1 cellular context compared by ENCODE assay signal in the genomic region with DNA sequence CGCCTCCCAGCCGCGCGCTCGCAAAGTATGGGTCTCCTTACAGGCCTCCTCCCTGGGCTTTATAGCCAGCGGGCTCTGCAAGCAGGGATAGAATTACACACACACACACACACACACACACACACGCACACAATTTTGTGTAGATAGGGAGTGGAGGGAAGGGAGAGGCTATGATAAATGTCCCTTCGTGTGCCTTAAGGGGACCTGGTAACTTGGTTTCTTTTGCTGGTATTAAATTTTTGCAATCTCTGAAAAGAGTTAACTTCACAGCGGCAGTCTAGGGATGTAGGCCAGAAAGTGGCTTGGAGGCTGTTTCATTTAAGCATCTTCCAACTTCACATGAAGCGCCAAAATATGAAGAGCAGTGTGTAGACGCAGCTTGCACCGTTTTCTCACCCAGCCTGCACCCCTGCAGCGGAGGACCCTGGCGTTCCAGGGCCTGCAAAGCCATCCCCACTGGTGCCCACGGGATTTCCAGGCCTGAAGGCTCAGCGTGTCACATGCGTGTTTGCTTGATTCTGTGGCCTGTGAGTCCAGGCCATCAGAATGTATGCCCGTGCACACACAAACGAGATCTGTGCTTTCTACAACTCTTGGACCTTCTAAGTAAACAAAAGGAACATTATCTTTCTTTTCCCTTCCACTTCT.
TF ChIP-seq lines count a peak whose summit lies in the region.

No MANE protein-coding gene starts in this region.

TF ChIP-seq in HEK293, 187 proteins besides CTCF, POLR2A, EP300 and RAD21 (continued from another document and continues in another):
- TF ChIP-seq, protein P1, sequence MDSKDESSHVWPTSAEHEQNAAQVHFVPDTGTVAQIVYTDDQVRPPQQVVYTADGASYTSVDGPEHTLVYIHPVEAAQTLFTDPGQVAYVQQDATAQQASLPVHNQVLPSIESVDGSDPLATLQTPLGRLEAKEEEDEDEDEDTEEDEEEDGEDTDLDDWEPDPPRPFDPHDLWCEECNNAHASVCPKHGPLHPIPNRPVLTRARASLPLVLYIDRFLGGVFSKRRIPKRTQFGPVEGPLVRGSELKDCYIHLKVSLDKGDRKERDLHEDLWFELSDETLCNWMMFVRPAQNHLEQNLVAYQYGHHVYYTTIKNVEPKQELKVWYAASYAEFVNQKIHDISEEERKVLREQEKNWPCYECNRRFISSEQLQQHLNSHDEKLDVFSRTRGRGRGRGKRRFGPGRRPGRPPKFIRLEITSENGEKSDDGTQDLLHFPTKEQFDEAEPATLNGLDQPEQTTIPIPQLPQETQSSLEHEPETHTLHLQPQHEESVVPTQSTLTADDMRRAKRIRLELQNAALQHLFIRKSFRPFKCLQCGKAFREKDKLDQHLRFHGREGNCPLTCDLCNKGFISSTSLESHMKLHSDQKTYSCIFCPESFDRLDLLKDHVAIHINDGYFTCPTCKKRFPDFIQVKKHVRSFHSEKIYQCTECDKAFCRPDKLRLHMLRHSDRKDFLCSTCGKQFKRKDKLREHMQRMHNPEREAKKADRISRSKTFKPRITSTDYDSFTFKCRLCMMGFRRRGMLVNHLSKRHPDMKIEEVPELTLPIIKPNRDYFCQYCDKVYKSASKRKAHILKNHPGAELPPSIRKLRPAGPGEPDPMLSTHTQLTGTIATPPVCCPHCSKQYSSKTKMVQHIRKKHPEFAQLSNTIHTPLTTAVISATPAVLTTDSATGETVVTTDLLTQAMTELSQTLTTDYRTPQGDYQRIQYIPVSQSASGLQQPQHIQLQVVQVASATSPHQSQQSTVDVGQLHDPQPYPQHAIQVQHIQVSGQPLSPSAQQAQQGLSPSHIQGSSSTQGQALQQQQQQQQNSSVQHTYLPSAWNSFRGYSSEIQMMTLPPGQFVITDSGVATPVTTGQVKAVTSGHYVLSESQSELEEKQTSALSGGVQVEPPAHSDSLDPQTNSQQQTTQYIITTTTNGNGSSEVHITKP (tag by site-specific recombination; IDR thresholded peaks at IDR 0.05) = peak; percentile 57; the same call in 1 of the 2 replicates
- TF ChIP-seq, protein P2, sequence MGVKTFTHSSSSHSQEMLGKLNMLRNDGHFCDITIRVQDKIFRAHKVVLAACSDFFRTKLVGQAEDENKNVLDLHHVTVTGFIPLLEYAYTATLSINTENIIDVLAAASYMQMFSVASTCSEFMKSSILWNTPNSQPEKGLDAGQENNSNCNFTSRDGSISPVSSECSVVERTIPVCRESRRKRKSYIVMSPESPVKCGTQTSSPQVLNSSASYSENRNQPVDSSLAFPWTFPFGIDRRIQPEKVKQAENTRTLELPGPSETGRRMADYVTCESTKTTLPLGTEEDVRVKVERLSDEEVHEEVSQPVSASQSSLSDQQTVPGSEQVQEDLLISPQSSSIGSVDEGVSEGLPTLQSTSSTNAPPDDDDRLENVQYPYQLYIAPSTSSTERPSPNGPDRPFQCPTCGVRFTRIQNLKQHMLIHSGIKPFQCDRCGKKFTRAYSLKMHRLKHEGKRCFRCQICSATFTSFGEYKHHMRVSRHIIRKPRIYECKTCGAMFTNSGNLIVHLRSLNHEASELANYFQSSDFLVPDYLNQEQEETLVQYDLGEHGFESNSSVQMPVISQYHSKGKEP (tag by site-specific recombination; IDR thresholded peaks at IDR 0.05) = no peak
- TF ChIP-seq ZNF366 (tag by site-specific recombination; conservative IDR thresholded peaks at IDR 0.05) (0 out of 2 replicates have a peak, but pooled peaks have one; percentile 12), HOXD13 (CRISPR knock-in tag; IDR thresholded peaks at IDR 0.05; ENCODE audit: borderline replicate concordance) (0 out of 2 replicates have a peak, but pooled peaks have one; percentile 42), ZNF157 (tag by site-specific recombination; IDR thresholded peaks at IDR 0.05) (no peak), WT1 (tag by site-specific recombination; IDR thresholded peaks at IDR 0.05) (peak; percentile 72; the same call in 1 of the 2 replicates), KLF7 (tag by site-specific recombination; IDR thresholded peaks at IDR 0.05; ENCODE audit: borderline replicate concordance) (peak; percentile 67; the same call in 1 of the 2 replicates), ZNF501 (tag by site-specific recombination; IDR thresholded peaks at IDR 0.05) (peak; percentile 60; the same call in 1 of the 2 replicates), ZBTB8A (tag by site-specific recombination; IDR thresholded peaks at IDR 0.05) (peak; percentile 17; the same call in 1 of the 2 replicates), ZNF843 (tag by site-specific recombination; IDR thresholded peaks at IDR 0.05) (peak; percentile 58; the same call in 1 of the 2 replicates), KLF1 (tag by site-specific recombination; IDR thresholded peaks at IDR 0.05) (peak; percentile 75), GLIS2 (tag by site-specific recombination; IDR thresholded peaks at IDR 0.05) (no peak), GFI1B (tag by site-specific recombination; IDR thresholded peaks at IDR 0.05) (no peak), ZNF416 (tag by site-specific recombination; IDR thresholded peaks at IDR 0.05) (no peak), ZEB2 (tag by site-specific recombination; IDR thresholded peaks at IDR 0.05) (peak; percentile 35; the same call in 1 of the 2 replicates), ZNF658 (tag by site-specific recombination; IDR thresholded peaks at IDR 0.05) (no peak), ZNF24 (tag by site-specific recombination; IDR thresholded peaks at IDR 0.05) (no peak), ZIC2 (tag by site-specific recombination; IDR thresholded peaks at IDR 0.05) (peak; percentile 52; the same call in 1 of the 2 replicates), ZXDB (tag by site-specific recombination; IDR thresholded peaks at IDR 0.05) (peak; percentile 66), ZNF324 (tag by site-specific recombination; IDR thresholded peaks at IDR 0.05) (peak; percentile 70; the same call in 1 of the 2 replicates), ZNF335 (tag by site-specific recombination; conservative IDR thresholded peaks at IDR 0.05) (peak; percentile 4; the same call in 1 of the 2 replicates), ZBTB48 (tag by site-specific recombination; IDR thresholded peaks at IDR 0.05) (peak; percentile 70), GLIS1 (tag by site-specific recombination; IDR thresholded peaks at IDR 0.05) (peak; percentile 37; the same call in 1 of the 2 replicates), SP3 (tag by site-specific recombination; IDR thresholded peaks at IDR 0.05) (peak; percentile 56), ZNF239 (tag by site-specific recombination; IDR thresholded peaks at IDR 0.05) (no peak), PATZ1 (tag by site-specific recombination; IDR thresholded peaks at IDR 0.05) (peak; percentile 40; the same call in 1 of the 2 replicates), ZNF394 (tag by site-specific recombination; IDR thresholded peaks at IDR 0.05; ENCODE audit: borderline replicate concordance) (peak; percentile 24; the same call in 1 of the 2 replicates), ZSCAN16 (tag by site-specific recombination; IDR thresholded peaks at IDR 0.05) (peak; percentile 79), KLF9 (tag by site-specific recombination; IDR thresholded peaks at IDR 0.05; ENCODE audit: low read depth) (peak; percentile 21; the same call in 1 of the 2 replicates), ZNF133 (tag by site-specific recombination; IDR thresholded peaks at IDR 0.05) (0 out of 2 replicates have a peak, but pooled peaks have one; percentile 15), SP7 (tag by site-specific recombination; IDR thresholded peaks at IDR 0.05) (peak; percentile 90), KLF8 (tag by site-specific recombination; IDR thresholded peaks at IDR 0.05) (peak; percentile 66; the same call in 1 of the 2 replicates), ZNF629 (tag by site-specific recombination; IDR thresholded peaks at IDR 0.05) (0 out of 2 replicates have a peak, but pooled peaks have one; percentile 25), ZNF692 (tag by site-specific recombination; IDR thresholded peaks at IDR 0.05) (peak; percentile 59; the same call in 1 of the 2 replicates), ZFP69B (tag by site-specific recombination; IDR thresholded peaks at IDR 0.05) (peak; percentile 47; the same call in 1 of the 2 replicates), ZNF549 (tag by site-specific recombination; IDR thresholded peaks at IDR 0.05) (no peak)
- TF ChIP-seq, protein P3, sequence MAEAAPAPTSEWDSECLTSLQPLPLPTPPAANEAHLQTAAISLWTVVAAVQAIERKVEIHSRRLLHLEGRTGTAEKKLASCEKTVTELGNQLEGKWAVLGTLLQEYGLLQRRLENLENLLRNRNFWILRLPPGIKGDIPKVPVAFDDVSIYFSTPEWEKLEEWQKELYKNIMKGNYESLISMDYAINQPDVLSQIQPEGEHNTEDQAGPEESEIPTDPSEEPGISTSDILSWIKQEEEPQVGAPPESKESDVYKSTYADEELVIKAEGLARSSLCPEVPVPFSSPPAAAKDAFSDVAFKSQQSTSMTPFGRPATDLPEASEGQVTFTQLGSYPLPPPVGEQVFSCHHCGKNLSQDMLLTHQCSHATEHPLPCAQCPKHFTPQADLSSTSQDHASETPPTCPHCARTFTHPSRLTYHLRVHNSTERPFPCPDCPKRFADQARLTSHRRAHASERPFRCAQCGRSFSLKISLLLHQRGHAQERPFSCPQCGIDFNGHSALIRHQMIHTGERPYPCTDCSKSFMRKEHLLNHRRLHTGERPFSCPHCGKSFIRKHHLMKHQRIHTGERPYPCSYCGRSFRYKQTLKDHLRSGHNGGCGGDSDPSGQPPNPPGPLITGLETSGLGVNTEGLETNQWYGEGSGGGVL (tag by site-specific recombination; IDR thresholded peaks at IDR 0.05) = peak; percentile 83
- TF ChIP-seq, protein P4, sequence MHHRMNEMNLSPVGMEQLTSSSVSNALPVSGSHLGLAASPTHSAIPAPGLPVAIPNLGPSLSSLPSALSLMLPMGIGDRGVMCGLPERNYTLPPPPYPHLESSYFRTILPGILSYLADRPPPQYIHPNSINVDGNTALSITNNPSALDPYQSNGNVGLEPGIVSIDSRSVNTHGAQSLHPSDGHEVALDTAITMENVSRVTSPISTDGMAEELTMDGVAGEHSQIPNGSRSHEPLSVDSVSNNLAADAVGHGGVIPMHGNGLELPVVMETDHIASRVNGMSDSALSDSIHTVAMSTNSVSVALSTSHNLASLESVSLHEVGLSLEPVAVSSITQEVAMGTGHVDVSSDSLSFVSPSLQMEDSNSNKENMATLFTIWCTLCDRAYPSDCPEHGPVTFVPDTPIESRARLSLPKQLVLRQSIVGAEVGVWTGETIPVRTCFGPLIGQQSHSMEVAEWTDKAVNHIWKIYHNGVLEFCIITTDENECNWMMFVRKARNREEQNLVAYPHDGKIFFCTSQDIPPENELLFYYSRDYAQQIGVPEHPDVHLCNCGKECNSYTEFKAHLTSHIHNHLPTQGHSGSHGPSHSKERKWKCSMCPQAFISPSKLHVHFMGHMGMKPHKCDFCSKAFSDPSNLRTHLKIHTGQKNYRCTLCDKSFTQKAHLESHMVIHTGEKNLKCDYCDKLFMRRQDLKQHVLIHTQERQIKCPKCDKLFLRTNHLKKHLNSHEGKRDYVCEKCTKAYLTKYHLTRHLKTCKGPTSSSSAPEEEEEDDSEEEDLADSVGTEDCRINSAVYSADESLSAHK (tag by site-specific recombination; IDR thresholded peaks at IDR 0.05) = peak; percentile 55
- TF ChIP-seq, protein P5, sequence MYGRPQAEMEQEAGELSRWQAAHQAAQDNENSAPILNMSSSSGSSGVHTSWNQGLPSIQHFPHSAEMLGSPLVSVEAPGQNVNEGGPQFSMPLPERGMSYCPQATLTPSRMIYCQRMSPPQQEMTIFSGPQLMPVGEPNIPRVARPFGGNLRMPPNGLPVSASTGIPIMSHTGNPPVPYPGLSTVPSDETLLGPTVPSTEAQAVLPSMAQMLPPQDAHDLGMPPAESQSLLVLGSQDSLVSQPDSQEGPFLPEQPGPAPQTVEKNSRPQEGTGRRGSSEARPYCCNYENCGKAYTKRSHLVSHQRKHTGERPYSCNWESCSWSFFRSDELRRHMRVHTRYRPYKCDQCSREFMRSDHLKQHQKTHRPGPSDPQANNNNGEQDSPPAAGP (tag by site-specific recombination; IDR thresholded peaks at IDR 0.05) = peak; percentile 77
- TF ChIP-seq, protein P6, sequence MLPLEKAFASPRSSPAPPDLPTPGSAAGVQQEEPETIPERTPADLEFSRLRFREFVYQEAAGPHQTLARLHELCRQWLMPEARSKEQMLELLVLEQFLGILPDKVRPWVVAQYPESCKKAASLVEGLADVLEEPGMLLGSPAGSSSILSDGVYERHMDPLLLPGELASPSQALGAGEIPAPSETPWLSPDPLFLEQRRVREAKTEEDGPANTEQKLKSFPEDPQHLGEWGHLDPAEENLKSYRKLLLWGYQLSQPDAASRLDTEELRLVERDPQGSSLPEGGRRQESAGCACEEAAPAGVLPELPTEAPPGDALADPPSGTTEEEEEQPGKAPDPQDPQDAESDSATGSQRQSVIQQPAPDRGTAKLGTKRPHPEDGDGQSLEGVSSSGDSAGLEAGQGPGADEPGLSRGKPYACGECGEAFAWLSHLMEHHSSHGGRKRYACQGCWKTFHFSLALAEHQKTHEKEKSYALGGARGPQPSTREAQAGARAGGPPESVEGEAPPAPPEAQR (tag by site-specific recombination; IDR thresholded peaks at IDR 0.05) = 0 out of 2 replicates have a peak, but pooled peaks have one; percentile 65
- TF ChIP-seq, protein P7, sequence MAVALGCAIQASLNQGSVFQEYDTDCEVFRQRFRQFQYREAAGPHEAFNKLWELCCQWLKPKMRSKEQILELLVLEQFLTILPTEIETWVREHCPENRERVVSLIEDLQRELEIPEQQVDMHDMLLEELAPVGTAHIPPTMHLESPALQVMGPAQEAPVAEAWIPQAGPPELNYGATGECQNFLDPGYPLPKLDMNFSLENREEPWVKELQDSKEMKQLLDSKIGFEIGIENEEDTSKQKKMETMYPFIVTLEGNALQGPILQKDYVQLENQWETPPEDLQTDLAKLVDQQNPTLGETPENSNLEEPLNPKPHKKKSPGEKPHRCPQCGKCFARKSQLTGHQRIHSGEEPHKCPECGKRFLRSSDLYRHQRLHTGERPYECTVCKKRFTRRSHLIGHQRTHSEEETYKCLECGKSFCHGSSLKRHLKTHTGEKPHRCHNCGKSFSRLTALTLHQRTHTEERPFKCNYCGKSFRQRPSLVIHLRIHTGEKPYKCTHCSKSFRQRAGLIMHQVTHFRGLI (tag by site-specific recombination; IDR thresholded peaks at IDR 0.05) = no peak
